In the genomic region with DNA sequence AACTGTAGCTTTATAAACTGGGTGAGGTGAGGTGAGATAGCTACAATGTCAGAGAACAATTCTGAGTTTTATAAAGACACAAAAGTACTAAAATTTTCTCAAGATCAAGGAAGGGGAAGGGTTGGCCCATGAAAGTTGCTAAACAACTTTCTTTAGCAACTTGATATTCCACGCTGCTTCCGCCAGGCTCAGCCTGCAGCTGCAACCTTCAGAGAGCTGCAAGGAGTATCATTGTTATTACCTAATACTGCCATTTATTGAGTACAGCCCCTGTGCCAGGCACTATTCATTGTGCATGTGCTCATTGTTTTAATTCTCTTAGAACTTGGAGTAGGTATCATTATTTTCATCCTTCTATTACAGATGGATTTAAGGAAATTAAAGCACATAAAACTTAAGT, we compare ENCODE assay signal across 21 cellular contexts. TPM values are rescaled to one million over a fixed set of nuclear protein-coding genes. Genes with fewer than 3 reads are reported as not detected.
A peak's percentile ranks its signal among the peaks of the same experiment; 100 is the strongest.
DNase-seq lines count a peak whose midpoint lies in the region; FAIRE-seq and TF ChIP-seq lines count a peak whose summit lies in the region.
"Had no signal": no experiment of that assay in that cellular context is flagged by ENCODE, and none has a peak within 500 bp of the region (broad histone marks: within the 10 kb centered on the region; RNA-seq: fewer than 3 reads in every experiment).

No MANE protein-coding gene starts in this region.

- H4K91ac ChIP-seq in trophoblast cell (ENCODE audit: low read depth, low read length), result peak overlapping the region; percentile 92

- H4K12ac ChIP-seq in trophoblast cell (ENCODE audit: low read depth, low read length), result no peak overlapping the region

- peak overlapping the region; percentile 33 for H4K8ac ChIP-seq in trophoblast cell (ENCODE audit: low read depth, low read length)

- no peaks in the 10 kb centered on the region for H3K9me3 ChIP-seq in trophoblast cell (ENCODE audit: insufficient read depth, low read depth, low read length)
- H3K9me3 ChIP-seq: HAP-1 had no signal

- H3K27ac ChIP-seq in trophoblast cell (ENCODE audit: low read depth, low read length), result peak overlapping the region; percentile 91

- no peak overlapping the region for H3K9ac ChIP-seq in trophoblast cell (ENCODE audit: low read length)

- no peak for TF ChIP-seq CTCF in epithelial cell of esophagus (IDR thresholded peaks at IDR 0.05; ENCODE audit: insufficient read depth, low read depth, low read length, missing control alignments)

- no CpG with 5 or more reads among the region's 2 CpGs for WGBS in trophoblast cell (ENCODE audit: extremely low coverage, insufficient coverage, insufficient read length)

- H2BK5ac ChIP-seq in trophoblast cell (ENCODE audit: low read depth, low read length, poor library complexity), result peak overlapping the region; percentile 91

- no peak for FAIRE-seq in RCC 7860 (lab: Jason Lieb, UNC)
- FAIRE-seq: colon, GM18507, urothelium cell line had no signal

- H3K79me1 ChIP-seq in trophoblast cell (ENCODE audit: low read length), result peaks cover 47% of the 10 kb centered on the region

- H3K14ac ChIP-seq in trophoblast cell (ENCODE audit: low read length), result peak overlapping the region; percentile 80

- peak overlapping the region; percentile 87 for H3K4ac ChIP-seq in trophoblast cell (ENCODE audit: low read depth, low read length)

- no peak overlapping the region for H3K4me2 ChIP-seq in trophoblast cell (ENCODE audit: low read length)

- H3K36me3 ChIP-seq in trophoblast cell (ENCODE audit: control insufficient read depth in 1 of 2, insufficient read depth in 2 of 2, low read length in 2 of 2), result no peaks in the 10 kb centered on the region
- H3K36me3 ChIP-seq: HAP-1 had no signal

- peak; percentile 19 for DNase-seq in CD1c-positive myeloid dendritic cell (ENCODE audit: extremely low spot score)
- peak; percentile 77 to 82 for DNase-seq in NOMO-1 (lab: John Stamatoyannopoulos, UW; ENCODE audit: unreplicated experiment in 2 of 2)
- DNase-seq in epithelial cell of esophagus (ENCODE audit: low read depth), result peak; percentile 41
- no peak for DNase-seq in trophoblast cell
- no peak for DNase-seq in DMS 273 (lab: John Stamatoyannopoulos, UW; ENCODE audit: unreplicated experiment)
- DNase-seq in cerebellum (ENCODE audit: low spot score), result no peak
- DNase-seq in RCC 7860 (ENCODE audit: low spot score), result no peak
- DNase-seq in NCI-H2227 treated with DMSO at 0.1 percent for 48 hours (lab: John Stamatoyannopoulos, UW), result no peak
- DNase-seq: activated CD4-positive, alpha-beta T cell treated with anti-CD3 and anti-CD28 coated beads, Interleukin-2, amount 50 U/mL, for 48 hours; activated CD4-positive, CD25-positive, alpha-beta regulatory T cell; CD4-positive, CD25-positive, alpha-beta regulatory T cell; effector memory CD8-positive, alpha-beta T cell; mesenchymal stem cell; NCI-H1694 treated with DMSO at 0.1 percent for 48 hours; NCI-H226; right cardiac atrium; stimulated activated CD4-positive, alpha-beta T cell treated with anti-CD3 and anti-CD28 coated beads, Interleukin-15, amount 100 ng/mL, for 24 hours had no signal

- peaks cover 27 to 33% of the 10 kb centered on the region in 2 experiments for H3K4me1 ChIP-seq in trophoblast cell (ENCODE audit: control insufficient read depth in 1 of 2, insufficient read depth in 2 of 2, low read length in 2 of 2)

- H2AK5ac ChIP-seq in trophoblast cell (ENCODE audit: low read length), result peak overlapping the region; percentile 49

- peak overlapping the region; percentile 86 for H3K18ac ChIP-seq in trophoblast cell (ENCODE audit: low read length)

- H2BK120ac ChIP-seq in trophoblast cell (ENCODE audit: insufficient read depth, low read length, poor library complexity), result peak overlapping the region; percentile 97

- no peak overlapping the region for H2AFZ ChIP-seq in trophoblast cell (ENCODE audit: insufficient read depth, low read length, poor library complexity)

- H3K27me3 ChIP-seq in trophoblast cell (ENCODE audit: insufficient read depth, low read length), result no peaks in the 10 kb centered on the region

- H3K23ac ChIP-seq in trophoblast cell (ENCODE audit: low read length), result no peak overlapping the region

- H3K79me2 ChIP-seq in trophoblast cell (ENCODE audit: control insufficient read depth, insufficient read depth, low read length, poor library complexity), result peaks cover 2% of the 10 kb centered on the region

- peak overlapping the region; percentile 99 for H2BK12ac ChIP-seq in trophoblast cell (ENCODE audit: low read length)

- H3K4me3 ChIP-seq in epithelial cell of esophagus (ENCODE audit: low read length) (no peak overlapping the region), trophoblast cell (ENCODE audit: low read depth, low read length) (no peak overlapping the region)
- H3K4me3 ChIP-seq: HAP-1 had no signal

RNA-seq across cellular contexts. Expression of a gene that starts 34.1 kb away (rescaled TPM):
- 143 and 152 TPM in 2 replicates for polyA plus RNA-seq in trophoblast cell (2013)
- total RNA-seq in cerebellum, result 73.3 TPM

RNA-seq across cellular contexts. Expression of a gene that starts 55.0 kb away (rescaled TPM):
- polyA plus RNA-seq in trophoblast cell (2013), result 24.8 and 24.9 TPM in 2 replicates
- total RNA-seq in cerebellum, result 24.5 TPM

Comparison
In these comparisons a context has a peak if more than half of its experiments do, and no peak if none do; other contexts are left out.
1. DNase-seq: peak in CD1c-positive myeloid dendritic cell (single experiment), NOMO-1 (2 of 2) and epithelial cell of esophagus (single experiment); none in trophoblast cell (0 of 2), DMS 273 (single experiment), cerebellum (single experiment), RCC 7860 (single experiment) and NCI-H2227 treated with DMSO at 0.1 percent for 48 hours (single experiment).